ENCODE assay signal across 9 cellular contexts in genomic region chr7:64876792-64877713, GRCh38. TPM values are rescaled to one million over a fixed set of nuclear protein-coding genes. Genes with fewer than 3 reads are reported as not detected.
DNase-seq lines count a peak whose midpoint lies in the region; ATAC-seq, FAIRE-seq and TF ChIP-seq lines count a peak whose summit lies in the region.
"Had no signal": no experiment of that assay in that cellular context is flagged by ENCODE, and none has a peak within 500 bp of the region (broad histone marks: within the 10 kb centered on the region; RNA-seq: fewer than 3 reads in every experiment).

No MANE protein-coding gene starts in this region.

- intact Hi-C loops in left lung (cut with DNase I), result no loop called here

- TF ChIP-seq CTCF in left lung (IDR thresholded peaks at IDR 0.05), result no peak

- no peak overlapping the region for H3K4me3 ChIP-seq in left lung
- H3K4me3 ChIP-seq: BLaER1 had no signal

- peaks cover 0 to 44% of the 10 kb centered on the region in 2 donors for H3K27me3 ChIP-seq in left lung
- H3K27me3 ChIP-seq: BLaER1 had no signal

- DNase-seq in NCI-H510A treated with DMSO at 0.1 percent for 48 hours (lab: John Stamatoyannopoulos, UW), result peak; percentile 34
- DNase-seq in NCI-H510A (lab: John Stamatoyannopoulos, UW), result no peak
- peak; percentile 54 for DNase-seq in activated CD4-positive, CD25-positive, alpha-beta regulatory T cell treated with anti-CD3 and anti-CD28 coated beads, Interleukin-2, amount 50 U/mL, for 72 hours
- DNase-seq in cerebellum (ENCODE audit: low spot score), result peak; percentile 91
- DNase-seq in left lung, result peak; percentile 54 to 88
- peak; percentile 38 to 58 for DNase-seq in stimulated activated CD4-positive, alpha-beta T cell treated with anti-CD3 and anti-CD28 coated beads, Interleukin-2, amount 100 ng/mL, for 48 hours
- DNase-seq in RCC 7860 (ENCODE audit: low spot score), result no peak
- DNase-seq in SIG-M5 (lab: John Stamatoyannopoulos, UW), result no peak

- no peaks in the 10 kb centered on the region for H3K36me3 ChIP-seq in left lung
- H3K36me3 ChIP-seq: BLaER1 had no signal

- H3K4me1 ChIP-seq in left lung, result no peaks in the 10 kb centered on the region
- H3K4me1 ChIP-seq: BLaER1 had no signal

- H3K27ac ChIP-seq in left lung, result no peak overlapping the region
- H3K27ac ChIP-seq: BLaER1 had no signal

- no peak for FAIRE-seq in RCC 7860 (lab: Jason Lieb, UNC)

- peak; percentile 81 for ATAC-seq in left lung

- H3K9me3 ChIP-seq in left lung, result peaks cover 0 to 41% of the 10 kb centered on the region in 2 donors

RNA-seq across cellular contexts. Expression of gene ZNF273, which starts 26.0 kb away (rescaled TPM):
- total RNA-seq in cerebellum, result 27.0 TPM
- total RNA-seq in left lung, result 1 to 10 TPM; 5.0 to 5.8 TPM

Comparison
In these comparisons a context has a peak if more than half of its experiments do, and no peak if none do; other contexts are left out.
1. DNase-seq: peak in NCI-H510A treated with DMSO at 0.1 percent for 48 hours (single experiment), activated CD4-positive, CD25-positive, alpha-beta regulatory T cell treated with anti-CD3 and anti-CD28 coated beads, Interleukin-2, amount 50 U/mL, for 72 hours (single experiment), cerebellum (single experiment), left lung (2 of 2) and stimulated activated CD4-positive, alpha-beta T cell treated with anti-CD3 and anti-CD28 coated beads, Interleukin-2, amount 100 ng/mL, for 48 hours (2 of 2); none in NCI-H510A (single experiment), RCC 7860 (single experiment) and SIG-M5 (single experiment).